In genomic region chr10:23338155-23338828, GRCh38 we compare ENCODE assay signal across 13 cellular contexts. TPM values are rescaled to one million over a fixed set of nuclear protein-coding genes. Genes with fewer than 3 reads are reported as not detected.
DNase-seq lines count a peak whose midpoint lies in the region; ATAC-seq and TF ChIP-seq lines count a peak whose summit lies in the region.
"Had no signal": no experiment of that assay in that cellular context is flagged by ENCODE, and none has a peak within 500 bp of the region (broad histone marks: within the 10 kb centered on the region; RNA-seq: fewer than 3 reads in every experiment).

No MANE protein-coding gene starts in this region.

- ATAC-seq in Panc1, result no peak
- ATAC-seq in foreskin keratinocyte, result peak; percentile 83
- ATAC-seq: lower lobe of right lung, T-cell had no signal

- H3K9ac ChIP-seq in mammary epithelial cell (ENCODE audit: insufficient read depth, low read length), result no peak overlapping the region

- H3K4me1 ChIP-seq in mammary epithelial cell (ENCODE audit: insufficient read depth, low read length) (peaks cover 12% of the 10 kb centered on the region), breast epithelium (no peaks in the 10 kb centered on the region), Panc1 (ENCODE audit: control insufficient read depth, insufficient read depth, low read length) (no peaks in the 10 kb centered on the region), foreskin keratinocyte (peaks cover 8% of the 10 kb centered on the region)
- H3K4me1 ChIP-seq: lower lobe of right lung, prostate gland had no signal

- CTCF ChIA-PET in mammary epithelial cell (lab: Charles Lee; ENCODE audit: low non-redundant PET), result interaction anchor here (0.6 kb wide), 1 partner anchor 24 kb away, joined by 3 read pairs; no protein-coding TSS in a partner anchor
- CTCF ChIA-PET in Panc1 (lab: Charles Lee), result no interaction called here

- BruUV-seq in mammary epithelial cell (replicated peaks; lab: Mats Ljungman, UMichigan) (no TSS peak), Panc1 (replicated peaks; lab: Mats Ljungman, UMichigan) (no TSS peak)

- no peaks in the 10 kb centered on the region for H3K9me3 ChIP-seq in mammary epithelial cell (replicated peaks; ENCODE audit: insufficient read depth, low read length)
- H3K9me3 ChIP-seq in breast epithelium, result no peaks in the 10 kb centered on the region
- H3K9me3 ChIP-seq in Panc1 (ENCODE audit: control insufficient read depth, insufficient read depth, low read depth, low read length), result no peaks in the 10 kb centered on the region
- H3K9me3 ChIP-seq: lower lobe of right lung, prostate gland, tibial nerve had no signal

- DNase-seq in mammary epithelial cell, result peak; percentile 61
- no peak for DNase-seq in breast epithelium (ENCODE audit: low spot score in 2 of 2)
- no peak for DNase-seq in Panc1 (ENCODE audit: low read depth, low spot score)
- DNase-seq in foreskin keratinocyte, result peak; percentile 79 to 92
- DNase-seq in NCI-H524 (lab: John Stamatoyannopoulos, UW), result no peak
- DNase-seq in stimulated activated CD4-positive, alpha-beta T cell treated with anti-CD3 and anti-CD28 coated beads, Interleukin-1b, Interleukin-23, amount 100 ng/mL, for 48 hours, result no peak
- DNase-seq in stimulated activated CD4-positive, alpha-beta T cell treated with anti-CD3 and anti-CD28 coated beads, Interleukin-2, amount 100 ng/mL, for 24 hours, result no peak
- no peak for DNase-seq in NCI-H2171 (lab: John Stamatoyannopoulos, UW)
- DNase-seq: activated CD8-positive, alpha-beta memory T cell treated with anti-CD3 and anti-CD28 coated beads for 24 hours; lower lobe of right lung; T-cell had no signal

- H3K27ac ChIP-seq in mammary epithelial cell (ENCODE audit: insufficient read depth, low read depth, low read length), result no peak overlapping the region
- no peak overlapping the region for H3K27ac ChIP-seq in breast epithelium
- H3K27ac ChIP-seq in Panc1 (ENCODE audit: low read length), result no peak overlapping the region
- H3K27ac ChIP-seq in foreskin keratinocyte, result no peak overlapping the region
- H3K27ac ChIP-seq: lower lobe of right lung, prostate gland, tibial nerve had no signal

- no peak for TF ChIP-seq POLR2A in breast epithelium (IDR thresholded peaks at IDR 0.05)

- H3K4me3 ChIP-seq in mammary epithelial cell (replicated peaks in 1 of 3; ENCODE audit: insufficient read depth in 1 of 3, low read depth in 2 of 3, low read length in 3 of 3) (no peak overlapping the region), breast epithelium (no peak overlapping the region), Panc1 (ENCODE audit: low read depth in 2 of 2, low read length in 2 of 2) (no peak overlapping the region)
- H3K4me3 ChIP-seq: lower lobe of right lung, prostate gland, tibial nerve had no signal

- no peaks in the 10 kb centered on the region for H4K20me1 ChIP-seq in mammary epithelial cell (ENCODE audit: insufficient read depth, low read length)

- H2AFZ ChIP-seq in mammary epithelial cell (ENCODE audit: low read depth, low read length), result no peak overlapping the region

- no peak overlapping the region for H3K4me2 ChIP-seq in mammary epithelial cell (ENCODE audit: insufficient read depth, low read depth, low read length)

- intact Hi-C loops in mammary epithelial cell (cut with micrococcal nuclease) (no loop called here), breast epithelium (cut with DNase I; ENCODE audit: low total_unique reads) (no loop called here), Panc1 (cut with micrococcal nuclease; ENCODE audit: unreplicated experiment) (no loop called here)

- no peaks in the 10 kb centered on the region for H3K79me2 ChIP-seq in mammary epithelial cell (ENCODE audit: insufficient read depth, low read length)

- in situ Hi-C loops in mammary epithelial cell (cut with MboI; ENCODE audit: low sequenced_read_pairs in 2 of 2), result no loop called here
- in situ Hi-C loops in Panc1 (cut with HindIII; ENCODE audit: low pct_unique_long_range_greater_than_20kb, low sequenced_read_pairs), result no loop called here

- WGBS in mammary epithelial cell (ENCODE audit: low coverage, missing lambda C conversion rate), result 76% methylated on average over 10 of the region's 11 CpGs

- H3K36me3 ChIP-seq in mammary epithelial cell (ENCODE audit: insufficient read depth, low read length), result no peaks in the 10 kb centered on the region
- H3K36me3 ChIP-seq in breast epithelium, result no peaks in the 10 kb centered on the region
- H3K36me3 ChIP-seq in Panc1 (ENCODE audit: control insufficient read depth, insufficient read depth, low read length), result no peaks in the 10 kb centered on the region
- H3K36me3 ChIP-seq: lower lobe of right lung, prostate gland, tibial nerve had no signal

- H3K27me3 ChIP-seq in mammary epithelial cell (ENCODE audit: insufficient read depth, low read length) (no peaks in the 10 kb centered on the region), breast epithelium (peaks cover 0 to 3% of the 10 kb centered on the region in 2 donors), Panc1 (ENCODE audit: control insufficient read depth, insufficient read depth, low read length) (no peaks in the 10 kb centered on the region; the same call in 1 of the 2 replicates), foreskin keratinocyte (no peaks in the 10 kb centered on the region)
- H3K27me3 ChIP-seq: tibial nerve had no signal

- POLR2A ChIA-PET in Panc1 (lab: Charles Lee), result interaction anchor here (0.5 kb wide), 1 partner anchor 10 kb away, joined by 3 read pairs; no protein-coding TSS in a partner anchor

- TF ChIP-seq CTCF in mammary epithelial cell (conservative IDR thresholded peaks at IDR 0.05 in 1 of 2, IDR thresholded peaks at IDR 0.05 in 1 of 2; ENCODE audit: extremely low read depth in 1 of 2, insufficient read depth in 1 of 2, low read depth in 1 of 2, low read length in 2 of 2) (no peak), breast epithelium (IDR thresholded peaks at IDR 0.05) (peak in 1 of 3 donors; percentile 10), Panc1 (IDR thresholded peaks at IDR 0.05) (peak; percentile 41), foreskin keratinocyte (conservative IDR thresholded peaks at IDR 0.05) (peak; percentile 21)

- dilution Hi-C loops in mammary epithelial cell (cut with HindIII; ENCODE audit: low sequenced_read_pairs), result no loop called here

RNA-seq across cellular contexts. Expression of gene C10orf67, which starts 6.3 kb away (rescaled TPM):
- total RNA-seq in mammary epithelial cell (1 to 10 TPM in 1 of 2 donors, under 1 TPM in 1; 0.35 to 1.8 TPM), breast epithelium (under 1 TPM in 1 of 3 donors, not detected in 2; 0.29 TPM), Panc1 (2021; ENCODE audit: unreplicated experiment) (not detected), foreskin keratinocyte (0.10 and 0.11 TPM in 2 replicates)
- polyA plus RNA-seq in mammary epithelial cell (0.26 TPM), foreskin keratinocyte (0.02 and 0.18 TPM in 2 replicates)
- polyA minus RNA-seq in mammary epithelial cell, result 4.7 TPM
- polyA plus RNA-seq in Panc1 (2012; ENCODE audit: insufficient read length), result not detected

Comparison
In these comparisons a context has a peak if more than half of its experiments do, and no peak if none do; other contexts are left out.
1. DNase-seq: peak in mammary epithelial cell (single experiment) and foreskin keratinocyte (2 of 2); none in breast epithelium (0 of 2), Panc1 (single experiment), NCI-H524 (0 of 2), stimulated activated CD4-positive, alpha-beta T cell treated with anti-CD3 and anti-CD28 coated beads, Interleukin-1b, Interleukin-23, amount 100 ng/mL, for 48 hours (single experiment), stimulated activated CD4-positive, alpha-beta T cell treated with anti-CD3 and anti-CD28 coated beads, Interleukin-2, amount 100 ng/mL, for 24 hours (0 of 2) and NCI-H2171 (single experiment).
2. CTCF ChIP-seq: peak in Panc1 (single experiment) and foreskin keratinocyte (single experiment); none in mammary epithelial cell (0 of 2).